In genomic region chr19:17184381-17184841, GRCh38 we compare ENCODE assay signal across 11 cellular contexts. TPM values are rescaled to one million over a fixed set of nuclear protein-coding genes. Genes with fewer than 3 reads are reported as not detected.
DNase-seq lines count a peak whose midpoint lies in the region; ATAC-seq and TF ChIP-seq lines count a peak whose summit lies in the region.
"Had no signal": no experiment of that assay in that cellular context is flagged by ENCODE, and none has a peak within 500 bp of the region (broad histone marks: within the 10 kb centered on the region; RNA-seq: fewer than 3 reads in every experiment).

No MANE protein-coding gene starts in this region.

- CTCF ChIA-PET in CD4-positive, alpha-beta T cell (lab: Charles Lee), result interaction anchor here (0.5 to 2.5 kb wide), 6 partner anchors 42 to 989 kb away, joined by 3 to 13 read pairs (median 4); partner anchors contain the start of gene OCEL1
- CTCF ChIA-PET in activated naive CD4-positive, alpha-beta T cell treated with anti-CD3 and anti-CD28 coated beads, Interleukin-2, amount 10 ng/mL, durations not matched to agents 7 days and 5 days (lab: Charles Lee), result interaction anchor here (0.7 to 2.3 kb wide), 8 partner anchors 10 to 118 kb away, joined by 3 to 7 read pairs (median 4); no protein-coding TSS in a partner anchor
- CTCF ChIA-PET in mammary epithelial cell (lab: Charles Lee; ENCODE audit: low non-redundant PET), result no interaction called here

- peaks cover 8% of the 10 kb centered on the region; the same call in 1 of the 2 replicates for H3F3A ChIP-seq in SU-DHL-6 (ENCODE audit: insufficient read depth)

- H3K4me3 ChIP-seq in SU-DHL-6 (ENCODE audit: insufficient read depth, low read length, poor library complexity, severe bottlenecking), result no peak overlapping the region
- no peak overlapping the region for H3K4me3 ChIP-seq in vagina
- H3K4me3 ChIP-seq in mammary epithelial cell (replicated peaks in 1 of 3; ENCODE audit: insufficient read depth in 1 of 3, low read depth in 2 of 3, low read length in 3 of 3), result no peak overlapping the region
- H3K4me3 ChIP-seq: lung, SJSA1 had no signal

- intact Hi-C loops in CD4-positive, alpha-beta T cell (cut with DNase I, micrococcal nuclease), result loop anchor here (1.0 to 10.0 kb wide), 3 partner anchors 60 to 117 kb away; no protein-coding TSS in a partner anchor
- intact Hi-C loops in sciatic nerve (cut with DNase I) (no loop called here), vagina (cut with DNase I) (no loop called here), mammary epithelial cell (cut with micrococcal nuclease) (no loop called here)

- POLR2A ChIA-PET in CD4-positive, alpha-beta T cell (lab: Charles Lee), result interaction anchor here (0.7 to 4.0 kb wide), 13 partner anchors 22 to 115 kb away, joined by 3 to 47 read pairs (median 3); partner anchors contain the start of genes BABAM1, HAUS8, OCEL1 and USE1

- no peak for TF ChIP-seq POLR2A in vagina (IDR thresholded peaks at IDR 0.05)

- no peak overlapping the region for H3K9ac ChIP-seq in SU-DHL-6 (ENCODE audit: low read length)
- H3K9ac ChIP-seq in mammary epithelial cell (ENCODE audit: insufficient read depth, low read length), result no peak overlapping the region

- H3K9me2 ChIP-seq in SU-DHL-6 (replicated peaks; ENCODE audit: insufficient read depth, low read length), result no peaks in the 10 kb centered on the region

- ATAC-seq in CD4-positive, alpha-beta T cell (ENCODE audit: poor library complexity), result peak; percentile 89
- ATAC-seq in sciatic nerve (peak; percentile 31), GM18870 (IDR thresholded peaks at IDR 0.05; ENCODE audit: unreplicated experiment) (no peak)

- H3K4me3 Mint-ChIP-seq in CD4-positive, alpha-beta T cell, result peak overlapping the region; percentile 83
- peak overlapping the region; percentile 71 for H3K4me3 Mint-ChIP-seq in activated naive CD4-positive, alpha-beta T cell treated with anti-CD3 and anti-CD28 coated beads, Interleukin-2, amount 10 ng/mL, durations not matched to agents 7 days and 5 days

- H3K9me3 ChIP-seq in CD4-positive, alpha-beta T cell (ENCODE audit: control insufficient read depth, low read length), result no peaks in the 10 kb centered on the region
- H3K9me3 ChIP-seq in SU-DHL-6 (ENCODE audit: insufficient read depth, low read length) (no peaks in the 10 kb centered on the region), vagina (no peaks in the 10 kb centered on the region), mammary epithelial cell (replicated peaks; ENCODE audit: insufficient read depth, low read length) (no peaks in the 10 kb centered on the region)
- H3K9me3 ChIP-seq: SJSA1 had no signal

- H3K27me3 Mint-ChIP-seq in CD4-positive, alpha-beta T cell, result no peaks in the 10 kb centered on the region
- no peaks in the 10 kb centered on the region for H3K27me3 Mint-ChIP-seq in activated naive CD4-positive, alpha-beta T cell treated with anti-CD3 and anti-CD28 coated beads, Interleukin-2, amount 10 ng/mL, durations not matched to agents 7 days and 5 days

- H3K79me2 ChIP-seq in SU-DHL-6 (ENCODE audit: insufficient read depth, low read length), result no peaks in the 10 kb centered on the region
- H3K79me2 ChIP-seq in mammary epithelial cell (ENCODE audit: insufficient read depth, low read length), result no peaks in the 10 kb centered on the region

- H3K27me3 ChIP-seq in CD4-positive, alpha-beta T cell (ENCODE audit: control insufficient read depth, insufficient read depth, low read length), result no peaks in the 10 kb centered on the region
- no peaks in the 10 kb centered on the region for H3K27me3 ChIP-seq in SU-DHL-6 (ENCODE audit: low read length)
- H3K27me3 ChIP-seq in vagina, result no peaks in the 10 kb centered on the region
- no peaks in the 10 kb centered on the region for H3K27me3 ChIP-seq in mammary epithelial cell (ENCODE audit: insufficient read depth, low read length)
- H3K27me3 ChIP-seq: SJSA1 had no signal

- H2AFZ ChIP-seq in SU-DHL-6 (ENCODE audit: low read depth, low read length, severe bottlenecking), result no peak overlapping the region
- no peak overlapping the region for H2AFZ ChIP-seq in mammary epithelial cell (ENCODE audit: low read depth, low read length)

- dilution Hi-C loops in mammary epithelial cell (cut with HindIII; ENCODE audit: low sequenced_read_pairs), result loop anchor here (5.0 kb wide), 2 partner anchors 63 to 72 kb away; partner anchors contain the start of gene NR2F6

- TF ChIP-seq CTCF in CD4-positive, alpha-beta T cell (IDR thresholded peaks at IDR 0.05), result no peak
- TF ChIP-seq CTCF in SU-DHL-6 (IDR thresholded peaks at IDR 0.05; ENCODE audit: insufficient read depth, low read length, poor library complexity, severe bottlenecking), result no peak
- no peak for TF ChIP-seq CTCF in vagina (IDR thresholded peaks at IDR 0.05)
- no peak for TF ChIP-seq CTCF in mammary epithelial cell (conservative IDR thresholded peaks at IDR 0.05 in 1 of 2, IDR thresholded peaks at IDR 0.05 in 1 of 2; ENCODE audit: extremely low read depth in 1 of 2, insufficient read depth in 1 of 2, low read depth in 1 of 2, low read length in 2 of 2)

- peak overlapping the region; percentile 89 for H3K27ac Mint-ChIP-seq in CD4-positive, alpha-beta T cell
- peak overlapping the region; percentile 97 for H3K27ac Mint-ChIP-seq in activated naive CD4-positive, alpha-beta T cell treated with anti-CD3 and anti-CD28 coated beads, Interleukin-2, amount 10 ng/mL, durations not matched to agents 7 days and 5 days

- BruUV-seq in mammary epithelial cell (replicated peaks; lab: Mats Ljungman, UMichigan), result no TSS peak

- in situ Hi-C loops in mammary epithelial cell (cut with MboI; ENCODE audit: low sequenced_read_pairs in 2 of 2), result no loop called here

- no peaks in the 10 kb centered on the region for H3K9me3 Mint-ChIP-seq in CD4-positive, alpha-beta T cell
- no peaks in the 10 kb centered on the region for H3K9me3 Mint-ChIP-seq in activated naive CD4-positive, alpha-beta T cell treated with anti-CD3 and anti-CD28 coated beads, Interleukin-2, amount 10 ng/mL, durations not matched to agents 7 days and 5 days

- H4K20me1 ChIP-seq in SU-DHL-6 (ENCODE audit: low read depth, low read length) (no peaks in the 10 kb centered on the region), mammary epithelial cell (ENCODE audit: insufficient read depth, low read length) (no peaks in the 10 kb centered on the region)

- peaks cover 64% of the 10 kb centered on the region for H3K36me3 Mint-ChIP-seq in CD4-positive, alpha-beta T cell (ENCODE audit: low read depth)
- H3K36me3 Mint-ChIP-seq in activated naive CD4-positive, alpha-beta T cell treated with anti-CD3 and anti-CD28 coated beads, Interleukin-2, amount 10 ng/mL, durations not matched to agents 7 days and 5 days, result peaks cover 54% of the 10 kb centered on the region

- H3K4me2 ChIP-seq in SU-DHL-6 (ENCODE audit: low read depth, low read length, poor library complexity, severe bottlenecking), result no peak overlapping the region
- no peak overlapping the region for H3K4me2 ChIP-seq in mammary epithelial cell (ENCODE audit: insufficient read depth, low read depth, low read length)

- peak; percentile 23 to 65 (median 45) for DNase-seq in CD4-positive, alpha-beta T cell
- peak; percentile 76 for DNase-seq in activated naive CD4-positive, alpha-beta T cell treated with anti-CD3 and anti-CD28 coated beads, Interleukin-2, amount 10 ng/mL, durations not matched to agents 7 days and 5 days
- no peak for DNase-seq in sciatic nerve (ENCODE audit: low spot score)
- DNase-seq in NCI-H748 (lab: John Stamatoyannopoulos, UW; ENCODE audit: unreplicated experiment), result no peak
- no peak for DNase-seq in vagina (ENCODE audit: extremely low spot score in 2 of 2)
- DNase-seq in mammary epithelial cell, result no peak

- H3K36me3 ChIP-seq in SU-DHL-6 (ENCODE audit: low read length) (no peaks in the 10 kb centered on the region), vagina (peaks cover 0 to 76% of the 10 kb centered on the region in 2 donors), mammary epithelial cell (ENCODE audit: insufficient read depth, low read length) (peaks cover 7% of the 10 kb centered on the region)

- peak overlapping the region; percentile 46 for H3K27ac ChIP-seq in CD4-positive, alpha-beta T cell (ENCODE audit: low read depth, low read length)
- peak overlapping the region; percentile 48 for H3K27ac ChIP-seq in SU-DHL-6 (ENCODE audit: low read depth, low read length)
- H3K27ac ChIP-seq in vagina, result no peak overlapping the region
- no peak overlapping the region for H3K27ac ChIP-seq in mammary epithelial cell (ENCODE audit: insufficient read depth, low read depth, low read length)
- H3K27ac ChIP-seq: C4-2B, SJSA1 had no signal

- H3K4me1 Mint-ChIP-seq in CD4-positive, alpha-beta T cell (ENCODE audit: low read depth), result peaks cover 19% of the 10 kb centered on the region
- H3K4me1 Mint-ChIP-seq in activated naive CD4-positive, alpha-beta T cell treated with anti-CD3 and anti-CD28 coated beads, Interleukin-2, amount 10 ng/mL, durations not matched to agents 7 days and 5 days, result peaks cover 41% of the 10 kb centered on the region

- no peaks in the 10 kb centered on the region for H3K4me1 ChIP-seq in vagina
- no peaks in the 10 kb centered on the region for H3K4me1 ChIP-seq in mammary epithelial cell (ENCODE audit: insufficient read depth, low read length)
- H3K4me1 ChIP-seq: SJSA1 had no signal

- 96% methylated on average over 8 of the region's 12 CpGs for WGBS in mammary epithelial cell (ENCODE audit: low coverage, missing lambda C conversion rate)

RNA-seq across cellular contexts. Expression of gene USE1, which starts 30.7 kb away (rescaled TPM):
- total RNA-seq in CD4-positive, alpha-beta T cell, result 10 to 100 TPM; 23.1 to 24.3 TPM
- total RNA-seq in sciatic nerve (27.4 TPM), vagina (30.9 TPM), mammary epithelial cell (10 to 100 TPM; 18.4 to 24.0 TPM)
- polyA plus RNA-seq in mammary epithelial cell, result 24.2 TPM
- 2.3 TPM for polyA minus RNA-seq in mammary epithelial cell

RNA-seq across cellular contexts. Expression of gene OCEL1, which starts 41.6 kb away (rescaled TPM):
- total RNA-seq in CD4-positive, alpha-beta T cell, result 10 to 100 TPM; 20.5 to 22.2 TPM
- total RNA-seq in sciatic nerve, result 23.4 TPM
- total RNA-seq in vagina, result 24.1 TPM
- 10 to 100 TPM in 1 of 2 donors, 1 to 10 TPM in 1; 2.5 to 16.0 TPM for total RNA-seq in mammary epithelial cell
- 6.1 TPM for polyA plus RNA-seq in mammary epithelial cell
- 9.7 TPM for polyA minus RNA-seq in mammary epithelial cell

Comparison
In these comparisons a context has a peak if more than half of its experiments do, and no peak if none do; other contexts are left out.
1. DNase-seq: peak in CD4-positive, alpha-beta T cell (10 of 10) and activated naive CD4-positive, alpha-beta T cell treated with anti-CD3 and anti-CD28 coated beads, Interleukin-2, amount 10 ng/mL, durations not matched to agents 7 days and 5 days (single experiment); none in sciatic nerve (single experiment), NCI-H748 (single experiment), vagina (0 of 2) and mammary epithelial cell (single experiment).
2. H3K27ac ChIP-seq: peak in CD4-positive, alpha-beta T cell (single experiment) and SU-DHL-6 (single experiment); none in vagina (single experiment) and mammary epithelial cell (single experiment).
3. intact Hi-C loops: an anchor here in CD4-positive, alpha-beta T cell (1.0 to 10.0 kb wide); none called in sciatic nerve, vagina and mammary epithelial cell.